8 cellular contexts compared by ENCODE assay signal in genomic region chr20:35541783-35542662, GRCh38. TPM values are rescaled to one million over a fixed set of nuclear protein-coding genes. Genes with fewer than 3 reads are reported as not detected.
DNase-seq lines count a peak whose midpoint lies in the region; ATAC-seq, FAIRE-seq and TF ChIP-seq lines count a peak whose summit lies in the region.

TSS of gene ERGIC3 (plus strand) at chr20:35542078. CDS start at chr20:35542098, 20 bp downstream.

- H3K36me3 ChIP-seq in MM.1S (replicated peaks; ENCODE audit: insufficient read depth, low read length) (no peaks in the 10 kb centered on the region), neural cell (ENCODE audit: insufficient read depth, low read length) (no peaks in the 10 kb centered on the region)

- TF ChIP-seq CTCF in MM.1S (IDR thresholded peaks at IDR 0.05; ENCODE audit: low read length) (no peak), fibroblast of the aortic adventitia (IDR thresholded peaks at IDR 0.05; ENCODE audit: insufficient read depth, low read length) (no peak), neural cell (IDR thresholded peaks at IDR 0.05; ENCODE audit: poor library complexity, severe bottlenecking) (peak; percentile 42)

- H3K4me1 ChIP-seq in MM.1S (ENCODE audit: low read length) = peaks cover 4% of the 10 kb centered on the region; the same call in 1 of the 2 replicates

- H3K4me2 ChIP-seq in MM.1S (ENCODE audit: low read depth, low read length) (peak within 1 kb of the TSS; percentile 88), neural cell (ENCODE audit: low read length) (peak within 1 kb of the TSS; percentile 96)

- H3F3A ChIP-seq in MM.1S (ENCODE audit: insufficient read depth, low read length) (no peaks in the 10 kb centered on the region), neural cell (ENCODE audit: insufficient read depth, low read length, poor library complexity, severe bottlenecking) (no peaks in the 10 kb centered on the region)

- H3K27ac Mint-ChIP-seq in stimulated activated naive CD8-positive, alpha-beta T cell treated with anti-CD3 and anti-CD28 coated beads, Interleukin-15, amount 100 ng/mL, for 72 hours = peak within 1 kb of the TSS; percentile 97

- peak; percentile 97 for DNase-seq in EH (ENCODE audit: low read depth)
- peak; percentile 67 for DNase-seq in H54 (ENCODE audit: insufficient read length, low spot score)
- DNase-seq in MM.1S = peak; percentile 96
- peak; percentile 90 for DNase-seq in SHP77 treated with DMSO at 0.1 percent for 48 hours (lab: John Stamatoyannopoulos, UW)
- peak; percentile 95 for DNase-seq in activated effector memory CD4-positive, alpha-beta T cell treated with Interleukin-2 at 50 U/mL for 16 hours
- DNase-seq in fibroblast of the aortic adventitia (ENCODE audit: low read depth) = peak; percentile 91
- peak; percentile 97 to 98 for DNase-seq in stimulated activated naive CD8-positive, alpha-beta T cell treated with anti-CD3 and anti-CD28 coated beads, Interleukin-15, amount 100 ng/mL, for 72 hours

- no peaks in the 10 kb centered on the region for H3K27me3 Mint-ChIP-seq in stimulated activated naive CD8-positive, alpha-beta T cell treated with anti-CD3 and anti-CD28 coated beads, Interleukin-15, amount 100 ng/mL, for 72 hours

- H3K9me2 ChIP-seq in MM.1S (replicated peaks; ENCODE audit: insufficient read depth, low read length) (no peaks in the 10 kb centered on the region), neural cell (ENCODE audit: insufficient read depth, low read length) (no peaks in the 10 kb centered on the region)

- H3K4me3 ChIP-seq in MM.1S (ENCODE audit: low read length) (peak within 1 kb of the TSS; percentile 90), fibroblast of the aortic adventitia (ENCODE audit: low read depth, low read length) (peak within 1 kb of the TSS; percentile 80), neural cell (ENCODE audit: low read length) (peak within 1 kb of the TSS; percentile 77)

- H3K9me3 ChIP-seq in MM.1S (replicated peaks; ENCODE audit: insufficient read depth, low read length) (no peaks in the 10 kb centered on the region), neural cell (ENCODE audit: low read length) (no peaks in the 10 kb centered on the region)

- FAIRE-seq in H54 (lab: Jason Lieb, UNC) = no peak

- TF ChIP-seq EP300 in neural cell (conservative IDR thresholded peaks at IDR 0.05; ENCODE audit: poor library complexity, severe bottlenecking) = peak; percentile 21

- H3K9ac ChIP-seq in MM.1S (ENCODE audit: low read length) = peak within 1 kb of the TSS; percentile 73
- peak within 1 kb of the TSS; percentile 85 for H3K9ac ChIP-seq in neural cell (ENCODE audit: low read length)

- peak; percentile 19 for TF ChIP-seq RAD21 in neural cell (conservative IDR thresholded peaks at IDR 0.05)

- TF ChIP-seq POLR2A in H54 (IDR thresholded peaks at IDR 0.05; ENCODE audit: low read depth, low read length) = peak; percentile 56; the same call in 1 of the 2 replicates

- ATAC-seq in stimulated activated naive CD8-positive, alpha-beta T cell treated with anti-CD3 and anti-CD28 coated beads, Interleukin-15, amount 100 ng/mL, for 72 hours = peak; percentile 99

- H3K9me3 Mint-ChIP-seq in stimulated activated naive CD8-positive, alpha-beta T cell treated with anti-CD3 and anti-CD28 coated beads, Interleukin-15, amount 100 ng/mL, for 72 hours = no peaks in the 10 kb centered on the region

- no peaks in the 10 kb centered on the region for H4K20me1 ChIP-seq in MM.1S (ENCODE audit: insufficient read depth, low read length)
- H4K20me1 ChIP-seq in neural cell (ENCODE audit: insufficient read depth) = no peaks in the 10 kb centered on the region

- peaks cover 5% of the 10 kb centered on the region; the same call in 1 of the 2 replicates for H3K79me2 ChIP-seq in MM.1S (ENCODE audit: low read length)
- peaks cover 6% of the 10 kb centered on the region for H3K79me2 ChIP-seq in neural cell (replicated peaks; ENCODE audit: insufficient read depth, low read length)

- H3K4me1 Mint-ChIP-seq in stimulated activated naive CD8-positive, alpha-beta T cell treated with anti-CD3 and anti-CD28 coated beads, Interleukin-15, amount 100 ng/mL, for 72 hours = peaks cover 13% of the 10 kb centered on the region

- H3K27ac ChIP-seq in MM.1S (ENCODE audit: low read length) = peak within 1 kb of the TSS; percentile 13; the same call in 1 of the 2 replicates
- peak within 1 kb of the TSS; percentile 73 for H3K27ac ChIP-seq in neural cell (ENCODE audit: low read length)

- H2AFZ ChIP-seq in MM.1S (ENCODE audit: low read length) (peak within 1 kb of the TSS; percentile 97), neural cell (ENCODE audit: low read depth, low read length) (peak within 1 kb of the TSS; percentile 96)

- H3K27me3 ChIP-seq in MM.1S (replicated peaks; ENCODE audit: insufficient read depth, low read length) (no peaks in the 10 kb centered on the region), neural cell (ENCODE audit: insufficient read depth, low read depth, low read length) (no peaks in the 10 kb centered on the region)

- H3K4me3 Mint-ChIP-seq in stimulated activated naive CD8-positive, alpha-beta T cell treated with anti-CD3 and anti-CD28 coated beads, Interleukin-15, amount 100 ng/mL, for 72 hours = peak within 1 kb of the TSS; percentile 92 to 93

TF ChIP-seq in neural cell, 6 proteins besides CTCF, POLR2A, EP300 and RAD21:
- TF ChIP-seq SMC3 (conservative IDR thresholded peaks at IDR 0.05; ENCODE audit: poor library complexity) (peak; percentile 37), MXI1 (conservative IDR thresholded peaks at IDR 0.05; ENCODE audit: poor library complexity, severe bottlenecking) (peak; percentile 74), EZH2 (IDR thresholded peaks at IDR 0.05; ENCODE audit: borderline replicate concordance, insufficient read depth, low read length, poor library complexity, severe bottlenecking) (no peak), TAF1 (IDR thresholded peaks at IDR 0.05; ENCODE audit: low read depth) (no peak), POLR2AphosphoS5 (IDR thresholded peaks at IDR 0.05) (peak; percentile 78)
- TF ChIP-seq, protein P1, sequence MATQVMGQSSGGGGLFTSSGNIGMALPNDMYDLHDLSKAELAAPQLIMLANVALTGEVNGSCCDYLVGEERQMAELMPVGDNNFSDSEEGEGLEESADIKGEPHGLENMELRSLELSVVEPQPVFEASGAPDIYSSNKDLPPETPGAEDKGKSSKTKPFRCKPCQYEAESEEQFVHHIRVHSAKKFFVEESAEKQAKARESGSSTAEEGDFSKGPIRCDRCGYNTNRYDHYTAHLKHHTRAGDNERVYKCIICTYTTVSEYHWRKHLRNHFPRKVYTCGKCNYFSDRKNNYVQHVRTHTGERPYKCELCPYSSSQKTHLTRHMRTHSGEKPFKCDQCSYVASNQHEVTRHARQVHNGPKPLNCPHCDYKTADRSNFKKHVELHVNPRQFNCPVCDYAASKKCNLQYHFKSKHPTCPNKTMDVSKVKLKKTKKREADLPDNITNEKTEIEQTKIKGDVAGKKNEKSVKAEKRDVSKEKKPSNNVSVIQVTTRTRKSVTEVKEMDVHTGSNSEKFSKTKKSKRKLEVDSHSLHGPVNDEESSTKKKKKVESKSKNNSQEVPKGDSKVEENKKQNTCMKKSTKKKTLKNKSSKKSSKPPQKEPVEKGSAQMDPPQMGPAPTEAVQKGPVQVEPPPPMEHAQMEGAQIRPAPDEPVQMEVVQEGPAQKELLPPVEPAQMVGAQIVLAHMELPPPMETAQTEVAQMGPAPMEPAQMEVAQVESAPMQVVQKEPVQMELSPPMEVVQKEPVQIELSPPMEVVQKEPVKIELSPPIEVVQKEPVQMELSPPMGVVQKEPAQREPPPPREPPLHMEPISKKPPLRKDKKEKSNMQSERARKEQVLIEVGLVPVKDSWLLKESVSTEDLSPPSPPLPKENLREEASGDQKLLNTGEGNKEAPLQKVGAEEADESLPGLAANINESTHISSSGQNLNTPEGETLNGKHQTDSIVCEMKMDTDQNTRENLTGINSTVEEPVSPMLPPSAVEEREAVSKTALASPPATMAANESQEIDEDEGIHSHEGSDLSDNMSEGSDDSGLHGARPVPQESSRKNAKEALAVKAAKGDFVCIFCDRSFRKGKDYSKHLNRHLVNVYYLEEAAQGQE (IDR thresholded peaks at IDR 0.05; ENCODE audit: borderline replicate concordance) = no peak

RNA-seq across cellular contexts. Expression of gene ERGIC3, which starts in this region (rescaled TPM):
- 331 and 368 TPM in 2 replicates for total RNA-seq in fibroblast of the aortic adventitia (ENCODE audit: low replicate concordance)
- 385 and 451 TPM in 2 replicates for polyA plus RNA-seq in neural cell
- polyA minus RNA-seq in neural cell = 169 and 170 TPM in 2 replicates

Comparison
In these comparisons a context has a peak if more than half of its experiments do, and no peak if none do; other contexts are left out.
1. Peak in every context shown above with its lines: DNase-seq, ATAC-seq, H3K4me3 ChIP-seq and H3K27ac ChIP-seq.